Comparison of ENCODE assay signal across 24 cellular contexts in the genomic region with DNA sequence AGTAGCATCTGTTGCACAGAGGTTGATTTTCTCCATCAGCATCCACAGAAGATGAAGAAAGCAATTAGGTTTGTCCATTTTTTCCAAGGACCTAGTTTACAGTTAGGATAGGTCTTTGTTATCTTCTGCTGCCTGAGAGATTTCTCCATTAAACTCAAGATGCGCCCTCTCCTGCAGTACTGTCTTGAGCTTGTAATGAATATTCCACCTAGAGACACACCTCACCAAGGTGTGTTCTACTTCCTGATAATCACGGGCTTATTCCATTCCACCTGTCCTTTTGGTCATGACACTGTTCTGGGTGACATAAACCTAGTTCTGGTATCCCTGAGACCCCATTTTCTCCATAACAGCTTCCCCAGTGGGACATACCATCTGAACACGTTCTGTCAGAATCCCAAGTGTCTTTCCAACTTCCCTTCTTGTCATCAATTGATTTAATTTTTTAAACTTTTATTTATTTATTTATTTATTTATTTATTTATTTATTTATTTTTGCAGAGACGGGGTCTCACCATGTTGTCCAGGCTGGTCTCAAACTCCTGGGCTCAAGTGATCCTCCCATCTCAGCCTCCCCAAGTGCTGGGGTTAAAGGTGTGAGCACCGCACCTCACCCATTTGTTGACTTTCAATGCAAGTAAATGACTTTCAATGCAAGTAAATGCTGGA.
"Had no signal": no experiment of that assay in that cellular context is flagged by ENCODE, and none has a peak within 500 bp of the region (broad histone marks: within the 10 kb centered on the region; RNA-seq: fewer than 3 reads in every experiment).

No MANE protein-coding gene starts in this region.

- H3K9me3 ChIP-seq: left lung, mucosa of descending colon, neutrophil, testis, tibial artery had no signal

- H3K27me3 ChIP-seq: dorsolateral prefrontal cortex, left lung, testis, tibial artery had no signal

- H3K4me3 Mint-ChIP-seq: mesothelial cell of epicardium; naive B cell; natural killer cell treated with Interleukin-12 subunit alpha and Interleukin-12 subunit beta and Interleukin-15 and Interleukin-18, amount 100 ng/mL, for 72 hours; neural crest cell; stimulated activated effector memory CD8-positive, alpha-beta T cell treated with anti-CD3 and anti-CD28 coated beads, Interleukin-12 subunit alpha, Interleukin-12 subunit beta, amount 100 ng/mL, for 72 hours; type B pancreatic cell had no signal

- H3K27ac Mint-ChIP-seq: mesothelial cell of epicardium; naive B cell; natural killer cell treated with Interleukin-12 subunit alpha and Interleukin-12 subunit beta and Interleukin-15 and Interleukin-18, amount 100 ng/mL, for 72 hours; progenitor cell of endocrine pancreas; stimulated activated effector memory CD8-positive, alpha-beta T cell treated with anti-CD3 and anti-CD28 coated beads, Interleukin-12 subunit alpha, Interleukin-12 subunit beta, amount 100 ng/mL, for 72 hours; type B pancreatic cell had no signal

- H3K4me3 ChIP-seq: dorsolateral prefrontal cortex, left lung, mucosa of descending colon, testis, tibial artery had no signal

- H3K27me3 Mint-ChIP-seq: natural killer cell treated with Interleukin-12 subunit alpha and Interleukin-12 subunit beta and Interleukin-15 and Interleukin-18, amount 100 ng/mL, for 72 hours; type B pancreatic cell had no signal

- H3K4me1 Mint-ChIP-seq: naive B cell; stimulated activated effector memory CD8-positive, alpha-beta T cell treated with anti-CD3 and anti-CD28 coated beads, Interleukin-12 subunit alpha, Interleukin-12 subunit beta, amount 100 ng/mL, for 72 hours had no signal

- H3K36me3 Mint-ChIP-seq: mesothelial cell of epicardium; naive B cell; stimulated activated effector memory CD8-positive, alpha-beta T cell treated with anti-CD3 and anti-CD28 coated beads, Interleukin-12 subunit alpha, Interleukin-12 subunit beta, amount 100 ng/mL, for 72 hours; type B pancreatic cell had no signal

- ATAC-seq: left cardiac atrium; left lung; mucosa of descending colon; natural killer cell treated with Interleukin-12 subunit alpha and Interleukin-12 subunit beta and Interleukin-15 and Interleukin-18, amount 100 ng/mL, for 72 hours; sciatic nerve; stimulated activated effector memory CD8-positive, alpha-beta T cell treated with anti-CD3 and anti-CD28 coated beads, Interleukin-12 subunit alpha, Interleukin-12 subunit beta, amount 100 ng/mL, for 72 hours had no signal

- H3K36me3 ChIP-seq: left lung, neutrophil, tibial artery had no signal

- H3K27ac ChIP-seq: dorsolateral prefrontal cortex, left lung, neutrophil, parathyroid adenoma, testis, tibial artery had no signal

- H3K9ac ChIP-seq: parathyroid adenoma had no signal

- H2AFZ ChIP-seq: parathyroid adenoma had no signal

- DNase-seq: dorsolateral prefrontal cortex; effector CD4-positive, alpha-beta T cell; hypothalamus; left cardiac atrium; left lung; mucosa of descending colon; naive B cell; stimulated activated CD4-positive, alpha-beta T cell treated with anti-CD3 and anti-CD28 coated beads, Interleukin-2, amount 100 ng/mL, for 24 hours; stimulated activated CD4-positive, alpha-beta T cell treated with anti-CD3 and anti-CD28 coated beads, Interleukin-4, amount 100 ng/mL, for 24 hours; stimulated activated naive CD8-positive, alpha-beta T cell treated with anti-CD3 and anti-CD28 coated beads, Interleukin-15, Interleukin-2, amounts not matched to agents 100 U/mL and 50 U/mL, for 24 hours; substantia nigra; testis; tibial artery had no signal

- H3K79me2 ChIP-seq: parathyroid adenoma had no signal

- FAIRE-seq: frontal cortex, islet of Langerhans had no signal

- H3K4me1 ChIP-seq: left lung, parathyroid adenoma, testis, tibial artery had no signal

- H3K9me3 Mint-ChIP-seq: mesothelial cell of epicardium, neural crest cell, type B pancreatic cell had no signal
